Comparison of ENCODE assay signal across 1 cellular context in genomic region chr22:35623885-35624284, GRCh38. TPM values are rescaled to one million over a fixed set of nuclear protein-coding genes. Genes with fewer than 3 reads are reported as not detected.
"Had no signal": no experiment of that assay in that cellular context is flagged by ENCODE, and none has a peak within 500 bp of the region (broad histone marks: within the 10 kb centered on the region; RNA-seq: fewer than 3 reads in every experiment).

No MANE protein-coding gene starts in this region.

RNA-seq across cellular contexts. Expression of gene MB, which starts 6.8 kb away (rescaled TPM):
- total RNA-seq: SK-MEL-5 had no signal
